In genomic region chr19:1999856-2000515, GRCh38 we compare ENCODE assay signal across 23 cellular contexts. TPM values are rescaled to one million over a fixed set of nuclear protein-coding genes. Genes with fewer than 3 reads are reported as not detected.
A peak's percentile ranks its signal among the peaks of the same experiment; 100 is the strongest.
DNase-seq lines count a peak whose midpoint lies in the region; ATAC-seq and TF ChIP-seq lines count a peak whose summit lies in the region.
"Had no signal": no experiment of that assay in that cellular context is flagged by ENCODE, and none has a peak within 500 bp of the region (broad histone marks: within the 10 kb centered on the region; RNA-seq: fewer than 3 reads in every experiment).

No MANE protein-coding gene starts in this region.

- H3K27me3 Mint-ChIP-seq in Calu3 (ENCODE audit: unreplicated experiment): no peaks in the 10 kb centered on the region
- H3K27me3 Mint-ChIP-seq: CD4-positive, CD25-positive, alpha-beta regulatory T cell had no signal

- ATAC-seq in sciatic nerve: peak; percentile 18
- no peak for ATAC-seq in left colon
- no peak for ATAC-seq in HG02981 (IDR thresholded peaks at IDR 0.05; ENCODE audit: unreplicated experiment)
- ATAC-seq: A549 had no signal

- no peak overlapping the region for H3K4me3 Mint-ChIP-seq in Calu3 (ENCODE audit: low read depth, unreplicated experiment)

- peaks cover 34% of the 10 kb centered on the region for H3K36me3 Mint-ChIP-seq in Calu3 (ENCODE audit: insufficient read depth, unreplicated experiment)

- no peaks in the 10 kb centered on the region for H3K4me1 ChIP-seq in smooth muscle cell (ENCODE audit: low read depth)
- H3K4me1 ChIP-seq: A549 had no signal

- no peak overlapping the region for H3K4me2 ChIP-seq in smooth muscle cell
- H3K4me2 ChIP-seq: A549, SK-N-SH had no signal

- H3K9ac ChIP-seq in smooth muscle cell (ENCODE audit: low read depth): no peak overlapping the region
- H3K9ac ChIP-seq: SK-N-SH had no signal

- H3K79me2 ChIP-seq in smooth muscle cell (ENCODE audit: low read depth): no peaks in the 10 kb centered on the region

- H2AFZ ChIP-seq in smooth muscle cell (ENCODE audit: low read depth): no peak overlapping the region

- peaks cover 45% of the 10 kb centered on the region for H4K20me1 ChIP-seq in smooth muscle cell (ENCODE audit: low read depth)

- no peaks in the 10 kb centered on the region for H3K9me3 Mint-ChIP-seq in Calu3 (ENCODE audit: low read depth, unreplicated experiment)
- H3K9me3 Mint-ChIP-seq: CD4-positive, CD25-positive, alpha-beta regulatory T cell had no signal

- H3F3A ChIP-seq in smooth muscle cell (ENCODE audit: low read depth): no peaks in the 10 kb centered on the region

- no peak overlapping the region for H3K27ac ChIP-seq in smooth muscle cell (ENCODE audit: low read depth)
- H3K27ac ChIP-seq: A549, RWPE1 had no signal

- DNase-seq in GM06990 (ENCODE audit: extremely low read depth, insufficient read length): peak; percentile 52
- peak; percentile 58 for DNase-seq in H7
- peak; percentile 50 for DNase-seq in cerebellum (ENCODE audit: low spot score)
- no peak for DNase-seq in sciatic nerve (ENCODE audit: low spot score)
- no peak for DNase-seq in left colon
- DNase-seq in Calu3: no peak
- no peak for DNase-seq in smooth muscle cell (lab: John Stamatoyannopoulos, UW; ENCODE audit: unreplicated experiment)
- DNase-seq: CD4-positive, CD25-positive, alpha-beta regulatory T cell; DMS 273 treated with DMSO at 0.1 percent for 48 hours; DMS79 treated with DMSO at 0.1 percent for 48 hours; GOT3; MM.1S; NCI-H1048; NCI-H1436; NCI-H187 treated with DMSO at 0.1 percent for 48 hours; NCI-H2227 treated with DMSO at 0.1 percent for 48 hours; NCI-H510A treated with DMSO at 0.1 percent for 48 hours; NCI-H748 treated with DMSO at 0.1 percent for 48 hours; SHP77 treated with DMSO at 0.1 percent for 48 hours; SK-N-SH had no signal

- BruUV-seq in Calu3 (replicated peaks; lab: Mats Ljungman, UMichigan): no TSS peak

- H3K27ac Mint-ChIP-seq in Calu3 (ENCODE audit: unreplicated experiment): no peak overlapping the region

- 97% methylated on average over 26 of the region's 26 CpGs for WGBS in smooth muscle cell (ENCODE audit: low lambda C conversion rate)

- intact Hi-C loops in sciatic nerve (cut with DNase I): no loop called here
- intact Hi-C loops in left colon (cut with DNase I, micrococcal nuclease): no loop called here
- intact Hi-C loops in Calu3 (cut with micrococcal nuclease; ENCODE audit: unreplicated experiment): no loop called here

- H3K27me3 ChIP-seq in GM06990 (replicated peaks; ENCODE audit: control insufficient read depth, insufficient read depth, low read length): no peaks in the 10 kb centered on the region
- no peaks in the 10 kb centered on the region for H3K27me3 ChIP-seq in H7 (ENCODE audit: control insufficient read depth, insufficient read depth, low read length)
- H3K27me3 ChIP-seq in smooth muscle cell (ENCODE audit: low read depth): no peaks in the 10 kb centered on the region

- H3K4me3 ChIP-seq in GM06990 (replicated peaks; ENCODE audit: low read depth, low read length) (no peak overlapping the region), H7 (ENCODE audit: insufficient read depth, low read depth, low read length) (no peak overlapping the region), smooth muscle cell (no peak overlapping the region)
- H3K4me3 ChIP-seq: A549 had no signal

- H3K36me3 ChIP-seq in GM06990 (ENCODE audit: control insufficient read depth, insufficient read depth, low read length): peaks cover 3% of the 10 kb centered on the region
- H3K36me3 ChIP-seq in H7 (replicated peaks; ENCODE audit: control insufficient read depth, insufficient read depth, low read length): peaks cover 2% of the 10 kb centered on the region
- peaks cover 5% of the 10 kb centered on the region for H3K36me3 ChIP-seq in smooth muscle cell (ENCODE audit: low read depth)

- CTCF ChIA-PET in Calu3 (lab: Charles Lee): no interaction called here

- TF ChIP-seq CTCF in GM06990 (IDR thresholded peaks at IDR 0.05; ENCODE audit: insufficient read depth, low read length, poor library complexity, severe bottlenecking) (no peak), Calu3 (IDR thresholded peaks at IDR 0.05; ENCODE audit: unreplicated experiment) (no peak), smooth muscle cell (IDR thresholded peaks at IDR 0.05; ENCODE audit: borderline replicate concordance, insufficient read depth, poor library complexity, severe bottlenecking) (no peak)

- H3K9me3 ChIP-seq in smooth muscle cell (replicated peaks; ENCODE audit: low read depth): no peaks in the 10 kb centered on the region
- H3K9me3 ChIP-seq: SK-N-SH had no signal

- no peaks in the 10 kb centered on the region for H3K4me1 Mint-ChIP-seq in Calu3 (ENCODE audit: low read depth, unreplicated experiment)

RNA-seq across cellular contexts. Expression of gene BTBD2, which starts 15.5 kb away (rescaled TPM):
- total RNA-seq in H7 (2014; rRNA removed; shearing (Covaris generic)): 126 and 129 TPM in 2 replicates
- total RNA-seq in cerebellum: 48.9 TPM
- total RNA-seq in sciatic nerve: 65.7 TPM
- total RNA-seq in left colon: 10 to 100 TPM; 73.1 to 73.7 TPM
- total RNA-seq in Calu3 (2022): 65.3 and 72.3 TPM in 2 replicates
- total RNA-seq in smooth muscle cell: 37.8 and 45.2 TPM in 2 replicates
- polyA plus RNA-seq in smooth muscle cell: 63.2 and 69.8 TPM in 2 replicates

RNA-seq across cellular contexts. Expression of gene MKNK2, which starts 51.1 kb away (rescaled TPM):
- 130 and 135 TPM in 2 replicates for total RNA-seq in H7 (2014; rRNA removed; shearing (Covaris generic))
- 19.7 TPM for total RNA-seq in cerebellum
- 140 TPM for total RNA-seq in sciatic nerve
- total RNA-seq in left colon: 100 to 1,000 TPM; 242 to 319 TPM
- total RNA-seq in Calu3 (2022): 96.0 and 99.7 TPM in 2 replicates
- 30.1 and 43.6 TPM in 2 replicates for total RNA-seq in smooth muscle cell
- 44.7 and 80.1 TPM in 2 replicates for polyA plus RNA-seq in smooth muscle cell

RNA-seq across cellular contexts. Expression of gene CSNK1G2, which starts 59.0 kb away (rescaled TPM):
- total RNA-seq in H7 (2014; rRNA removed; shearing (Covaris generic)): 172 and 186 TPM in 2 replicates
- 40.3 TPM for total RNA-seq in cerebellum
- total RNA-seq in sciatic nerve: 51.6 TPM
- total RNA-seq in left colon: 10 to 100 TPM; 51.4 to 74.1 TPM
- 54.5 and 59.2 TPM in 2 replicates for total RNA-seq in Calu3 (2022)
- total RNA-seq in smooth muscle cell: 47.5 and 53.5 TPM in 2 replicates
- 74.9 and 86.1 TPM in 2 replicates for polyA plus RNA-seq in smooth muscle cell

Comparison
In these comparisons a context has a peak if more than half of its experiments do, and no peak if none do; other contexts are left out.
1. DNase-seq: peak in GM06990 (single experiment), H7 (single experiment) and cerebellum (single experiment); none in sciatic nerve (single experiment), left colon (0 of 2), Calu3 (single experiment) and smooth muscle cell (single experiment).